In genomic region chr17:59621771-59622170, GRCh38 we compare ENCODE assay signal across 10 cellular contexts. TPM values are rescaled to one million over a fixed set of nuclear protein-coding genes. Genes with fewer than 3 reads are reported as not detected.
DNase-seq lines count a peak whose midpoint lies in the region; ATAC-seq and TF ChIP-seq lines count a peak whose summit lies in the region.
"Had no signal": no experiment of that assay in that cellular context is flagged by ENCODE, and none has a peak within 500 bp of the region (broad histone marks: within the 10 kb centered on the region; RNA-seq: fewer than 3 reads in every experiment).

No MANE protein-coding gene starts in this region.

- H3K4me3 ChIP-seq in GM12865 (ENCODE audit: low read depth, low read length) (peak overlapping the region; percentile 98), epithelial cell of esophagus (ENCODE audit: low read length) (peak overlapping the region; percentile 93)

- no peaks in the 10 kb centered on the region for H3K27me3 Mint-ChIP-seq in progenitor cell of endocrine pancreas

- ATAC-seq in GM18511 (IDR thresholded peaks at IDR 0.05; ENCODE audit: unreplicated experiment) (no peak), GM19455 (IDR thresholded peaks at IDR 0.05; ENCODE audit: unreplicated experiment) (no peak), GM21528 (IDR thresholded peaks at IDR 0.05; ENCODE audit: low FRiP score, unreplicated experiment) (no peak)

- peaks cover 36% of the 10 kb centered on the region for H3K4me1 Mint-ChIP-seq in progenitor cell of endocrine pancreas (ENCODE audit: low read depth)

- H3K36me3 Mint-ChIP-seq in progenitor cell of endocrine pancreas (ENCODE audit: insufficient read depth) = peaks cover 1% of the 10 kb centered on the region

- no peaks in the 10 kb centered on the region for H3K9me3 Mint-ChIP-seq in progenitor cell of endocrine pancreas (ENCODE audit: low read depth)

- no peak for DNase-seq in GM12865 (ENCODE audit: low read depth)
- peak; percentile 22 for DNase-seq in RKO (ENCODE audit: low spot score)
- no peak for DNase-seq in epithelial cell of esophagus (ENCODE audit: low read depth)
- DNase-seq in progenitor cell of endocrine pancreas (ENCODE audit: low spot score, unreplicated experiment) = no peak
- DNase-seq in kidney tubule cell (ENCODE audit: low spot score) = no peak
- DNase-seq: kidney glomerular epithelial cell, MV-4-11 had no signal

- no peak for TF ChIP-seq CTCF in GM12865 (IDR thresholded peaks at IDR 0.05; ENCODE audit: insufficient read depth, low read depth, low read length, missing control alignments)
- TF ChIP-seq CTCF in epithelial cell of esophagus (IDR thresholded peaks at IDR 0.05; ENCODE audit: insufficient read depth, low read depth, low read length, missing control alignments) = no peak
- TF ChIP-seq CTCF in progenitor cell of endocrine pancreas (IDR thresholded peaks at IDR 0.05; ENCODE audit: unreplicated experiment) = no peak

- no peak overlapping the region for H3K27ac Mint-ChIP-seq in progenitor cell of endocrine pancreas

- peak overlapping the region; percentile 94 for H3K4me3 Mint-ChIP-seq in progenitor cell of endocrine pancreas (ENCODE audit: low read depth)

RNA-seq across cellular contexts. Expression of gene CLTC, which starts 2.1 kb away (rescaled TPM):
- 185 and 195 TPM in 2 replicates for total RNA-seq in progenitor cell of endocrine pancreas

RNA-seq across cellular contexts. Expression of gene DHX40, which starts 56.4 kb away (rescaled TPM):
- 67.9 and 69.7 TPM in 2 replicates for total RNA-seq in progenitor cell of endocrine pancreas
